In genomic region chr5:175902013-175902412, GRCh38 we compare ENCODE assay signal across 31 cellular contexts. TPM values are rescaled to one million over a fixed set of nuclear protein-coding genes. Genes with fewer than 3 reads are reported as not detected.
A peak's percentile ranks its signal among the peaks of the same experiment; 100 is the strongest.
DNase-seq lines count a peak whose midpoint lies in the region; FAIRE-seq and TF ChIP-seq lines count a peak whose summit lies in the region.
"Had no signal": no experiment of that assay in that cellular context is flagged by ENCODE, and none has a peak within 500 bp of the region (broad histone marks: within the 10 kb centered on the region; RNA-seq: fewer than 3 reads in every experiment).

No MANE protein-coding gene starts in this region.

- no peak overlapping the region for H2AFZ ChIP-seq in neuronal stem cell (ENCODE audit: low read length)
- H2AFZ ChIP-seq: GM23338, PC-9 had no signal

- H3K18ac ChIP-seq in neuronal stem cell (ENCODE audit: low read length), result no peak overlapping the region

- peak overlapping the region; percentile 56 for H2AK5ac ChIP-seq in neuronal stem cell (ENCODE audit: low read depth, low read length)

- no peak overlapping the region for H3K27ac ChIP-seq in neuronal stem cell (replicated peaks; ENCODE audit: low read length)
- H3K27ac ChIP-seq in RWPE1, result no peak overlapping the region
- no peak overlapping the region for H3K27ac ChIP-seq in kidney (ENCODE audit: low read depth in 2 of 2, low read length in 2 of 2)
- H3K27ac ChIP-seq: PC-9, suprapubic skin, upper lobe of right lung had no signal

- no peak overlapping the region for H2BK12ac ChIP-seq in neuronal stem cell (ENCODE audit: low read length)

- no peaks in the 10 kb centered on the region for H3K27me3 ChIP-seq in neuronal stem cell (ENCODE audit: control insufficient read depth in 3 of 3, insufficient read depth in 3 of 3, low read depth in 1 of 3, low read length in 3 of 3)
- H3K27me3 ChIP-seq: suprapubic skin, upper lobe of right lung had no signal

- H3K9me3 ChIP-seq in neuronal stem cell (replicated peaks in 1 of 2; ENCODE audit: control insufficient read depth in 2 of 2, insufficient read depth in 1 of 2, low read depth in 1 of 2, low read length in 2 of 2), result peaks cover 2 to 3% of the 10 kb centered on the region in 2 donors
- no peaks in the 10 kb centered on the region for H3K9me3 ChIP-seq in kidney (ENCODE audit: control insufficient read depth in 1 of 2, low read length in 2 of 2)
- H3K9me3 ChIP-seq: Caco-2, suprapubic skin, upper lobe of right lung had no signal

- no peak overlapping the region for H3K4ac ChIP-seq in neuronal stem cell (ENCODE audit: low read length)

- 100% methylated on average over 1 of the region's 7 CpGs; no CpG with 5 or more reads in 1 of the 2 donors for WGBS in neuronal stem cell (ENCODE audit: extremely low coverage in 2 of 2, insufficient read length in 2 of 2, insufficient replicate concordance in 1 of 2), 2 donors

- no peak overlapping the region for H2BK15ac ChIP-seq in neuronal stem cell (ENCODE audit: low read length)

- H3K14ac ChIP-seq in neuronal stem cell (ENCODE audit: low read length), result no peak overlapping the region

- H3K79me1 ChIP-seq in neuronal stem cell (ENCODE audit: low read depth, low read length), result no peaks in the 10 kb centered on the region

- POLR2A ChIA-PET in RWPE1 (lab: Yijun Ruan, JAX; ENCODE audit: low non-redundant PET), result no interaction called here

- H3K9ac ChIP-seq in neuronal stem cell (ENCODE audit: low read depth, low read length, poor library complexity), result no peak overlapping the region
- no peak overlapping the region for H3K9ac ChIP-seq in kidney (ENCODE audit: low read length in 2 of 2)

- no peak overlapping the region for H4K91ac ChIP-seq in neuronal stem cell (ENCODE audit: low read depth, low read length, poor library complexity)

- intact Hi-C loops in kidney (cut with DNase I), result no loop called here

- no peak overlapping the region for H3K23ac ChIP-seq in neuronal stem cell (ENCODE audit: low read depth, low read length, poor library complexity)

- CTCF ChIA-PET in RWPE1 (lab: Yijun Ruan, JAX), result interaction anchor here (0.7 to 0.8 kb wide), 2 partner anchors 13 to 458 kb away, joined by 3 to 5 read pairs; partner anchors contain the start of gene DRD1

- no peak for TF ChIP-seq CTCF in RWPE1 (conservative IDR thresholded peaks at IDR 0.05; ENCODE audit: low read depth)
- no peak for TF ChIP-seq CTCF in kidney (IDR thresholded peaks at IDR 0.05; ENCODE audit: borderline replicate concordance, extremely low read depth, insufficient read depth)

- FAIRE-seq in kidney (lab: Jason Lieb, UNC), result no peak

- DNase-seq in NCI-H146 (lab: John Stamatoyannopoulos, UW), result peak; percentile 48
- DNase-seq in NCI-H146 treated with DMSO at 0.1 percent for 48 hours (lab: John Stamatoyannopoulos, UW; ENCODE audit: unreplicated experiment), result no peak
- DNase-seq in NCI-H1417 (lab: John Stamatoyannopoulos, UW), result peak in 2 of 3 experiments; percentile 83 to 95
- peak; percentile 89 for DNase-seq in NCI-H748 (lab: John Stamatoyannopoulos, UW; ENCODE audit: unreplicated experiment)
- no peak for DNase-seq in neuronal stem cell (ENCODE audit: low spot score)
- DNase-seq in GOT3 (lab: John Stamatoyannopoulos, UW), result no peak
- DNase-seq in RWPE1 (ENCODE audit: low spot score), result no peak
- no peak for DNase-seq in kidney
- DNase-seq: 8988T; activated CD4-positive, alpha-beta memory T cell treated with anti-CD3 and anti-CD28 coated beads, Interleukin-2, amount 10 ng/mL, durations not matched to agents 7 days and 5 days; activated CD4-positive, CD25-positive, alpha-beta regulatory T cell treated with anti-CD3 and anti-CD28 coated beads, Interleukin-2, amount 50 U/mL, for 72 hours; activated CD8-positive, alpha-beta memory T cell treated with anti-CD3 and anti-CD28 coated beads, Interleukin-2, amount 50 U/mL, for 4 hours; activated naive CD4-positive, alpha-beta T cell treated with Interleukin-2 at 50 U/mL for 16 hours; Caco-2; dermis blood vessel endothelial cell; endodermal cell; mesenchymal stem cell; NCI-H226; PC-9; right cardiac atrium; stimulated activated naive CD4-positive, alpha-beta T cell; T-helper 2 cell; upper lobe of right lung had no signal

- no peak overlapping the region for H4K8ac ChIP-seq in neuronal stem cell (ENCODE audit: low read depth, low read length)

- H2BK120ac ChIP-seq in neuronal stem cell (ENCODE audit: low read depth, low read length), result no peak overlapping the region

- H3K4me1 ChIP-seq in neuronal stem cell (ENCODE audit: control insufficient read depth in 2 of 2, insufficient read depth in 1 of 2, low read depth in 1 of 2, low read length in 2 of 2) (no peaks in the 10 kb centered on the region), kidney (ENCODE audit: control insufficient read depth in 1 of 2, insufficient read depth in 1 of 2, low read depth in 1 of 2, low read length in 2 of 2) (no peaks in the 10 kb centered on the region)
- H3K4me1 ChIP-seq: Caco-2, suprapubic skin, upper lobe of right lung had no signal

- no peak overlapping the region for H2BK5ac ChIP-seq in neuronal stem cell (ENCODE audit: low read length)

- no peak overlapping the region for H3K4me2 ChIP-seq in neuronal stem cell (ENCODE audit: insufficient read depth, low read length, poor library complexity, severe bottlenecking)
- H3K4me2 ChIP-seq: GM23338, PC-9, smooth muscle cell had no signal

- H3K36me3 ChIP-seq in neuronal stem cell (replicated peaks in 1 of 2; ENCODE audit: control insufficient read depth in 2 of 2, insufficient read depth in 2 of 2, low read length in 2 of 2) (peaks cover 0 to 4% of the 10 kb centered on the region in 2 donors), kidney (ENCODE audit: control insufficient read depth in 1 of 2, insufficient read depth in 2 of 2, low read length in 2 of 2) (no peaks in the 10 kb centered on the region)
- H3K36me3 ChIP-seq: suprapubic skin, upper lobe of right lung had no signal

- H3K4me3 ChIP-seq in neuronal stem cell (ENCODE audit: low read length in 2 of 2), result no peak overlapping the region
- no peak overlapping the region for H3K4me3 ChIP-seq in kidney (ENCODE audit: low read length in 2 of 2)
- H3K4me3 ChIP-seq: GM23338, PC-9, smooth muscle cell, suprapubic skin, upper lobe of right lung had no signal

RNA-seq across cellular contexts. Expression of gene CPLX2, which starts 30.6 kb away (rescaled TPM):
- polyA plus RNA-seq in neuronal stem cell (2013, experiment 1 of 2), result 0.10 TPM
- 0.07 TPM for polyA plus RNA-seq in neuronal stem cell (2013, experiment 2 of 2)
- total RNA-seq in kidney, result not detected
- polyA plus RNA-seq in kidney (ENCODE audit: insufficient read depth, low read depth, low replicate concordance), result not detected
- total RNA-seq: activated CD4-positive, alpha-beta memory T cell treated with anti-CD3 and anti-CD28 coated beads, Interleukin-2, amount 10 ng/mL, durations not matched to agents 7 days and 5 days; activated T-helper 1 cell treated with anti-CD3 and anti-CD28 coated beads, Interleukin-12 subunit alpha, Interleukin-12 subunit beta, Interleukin-2, Interleukin-4 antibody, amounts not matched to agents 30 ng/mL and 10 ng/mL and 1 ng/mL, durations not matched to agents 14 hours and 24 hours and 36 hours; Caco-2; Daoy; dermis blood vessel endothelial cell; endodermal cell; HT1080; left lobe of liver; PC-9; Right ventricle myocardium inferior; smooth muscle cell; suprapubic skin; upper lobe of right lung had no signal
- polyA plus RNA-seq: smooth muscle cell had no signal

Comparison
In these comparisons a context has a peak if more than half of its experiments do, and no peak if none do; other contexts are left out.
1. DNase-seq: peak in NCI-H146 (single experiment), NCI-H1417 (2 of 3) and NCI-H748 (single experiment); none in NCI-H146 treated with DMSO at 0.1 percent for 48 hours (single experiment), neuronal stem cell (single experiment), GOT3 (single experiment), RWPE1 (single experiment) and kidney (single experiment).